ENCODE assay signal across 8 cellular contexts in the genomic region with DNA sequence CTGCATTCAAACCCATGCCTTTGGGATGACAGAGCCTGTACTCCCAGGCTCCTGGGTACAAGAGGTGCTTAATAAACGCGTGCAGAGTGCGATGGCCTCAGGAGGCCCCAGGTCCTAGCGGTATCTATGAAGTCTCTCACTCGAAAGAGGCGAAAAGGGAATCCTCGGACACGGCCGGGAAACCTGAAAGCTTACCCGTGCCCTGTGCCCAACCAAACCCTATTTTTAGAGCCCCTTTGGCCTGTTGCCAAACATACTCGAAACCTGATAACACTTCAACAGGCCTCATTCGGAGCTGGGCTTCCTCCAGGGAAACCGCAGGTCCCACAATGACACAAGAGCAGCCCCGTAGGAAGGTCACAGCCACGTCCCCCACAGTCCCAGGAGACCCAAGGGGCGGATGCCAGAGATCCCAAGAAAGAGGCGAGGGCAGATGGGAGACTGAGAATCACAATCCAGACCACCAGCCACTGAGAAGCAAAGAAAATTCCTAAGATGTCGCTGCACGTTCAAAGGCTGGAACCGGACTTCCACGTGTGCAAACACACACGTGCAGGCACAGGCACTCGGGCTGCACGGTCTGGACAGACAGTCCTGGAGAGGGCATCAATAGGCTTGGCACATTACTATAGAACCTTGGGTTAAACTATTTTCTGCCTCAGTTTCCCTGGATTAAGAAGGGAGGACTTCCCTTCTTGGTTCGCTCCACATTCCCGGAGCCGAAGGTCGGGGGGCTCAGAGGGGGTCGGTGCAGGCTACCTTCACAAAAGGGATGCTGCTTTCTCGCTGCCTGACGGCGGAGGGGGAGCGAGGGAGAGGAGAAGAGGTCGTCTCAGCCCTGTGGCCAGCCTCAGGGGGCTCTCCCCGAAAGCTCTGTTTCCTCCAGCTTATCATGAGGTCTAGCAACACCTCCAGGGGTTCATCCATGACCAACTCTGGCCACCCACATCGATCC. TPM values are rescaled to one million over a fixed set of nuclear protein-coding genes. Genes with fewer than 3 reads are reported as not detected.
A peak's percentile ranks its signal among the peaks of the same experiment; 100 is the strongest.
DNase-seq lines count a peak whose midpoint lies in the region; ATAC-seq and TF ChIP-seq lines count a peak whose summit lies in the region.
"Had no signal": no experiment of that assay in that cellular context is flagged by ENCODE, and none has a peak within 500 bp of the region (broad histone marks: within the 10 kb centered on the region; RNA-seq: fewer than 3 reads in every experiment).

No MANE protein-coding gene starts in this region.

- DNase-seq in NCI-H1092 treated with DMSO at 0.1 percent for 48 hours (lab: John Stamatoyannopoulos, UW) (peak; percentile 66), left lung (peak in 1 of 2 donors; percentile 54), Ammon's horn (ENCODE audit: low spot score) (no peak), AG08396 (ENCODE audit: low spot score) (no peak), progenitor cell of endocrine pancreas (ENCODE audit: low spot score, unreplicated experiment) (no peak)
- peak; percentile 58 for DNase-seq in activated T-cell treated with anti-CD3 and anti-CD28 coated beads, Interleukin-2, amount 50 U/mL, for 24 hours

- peak overlapping the region; percentile 18 for H3K27ac Mint-ChIP-seq in activated T-cell treated with anti-CD3 and anti-CD28 coated beads, Interleukin-2, amount 50 U/mL, for 24 hours
- H3K27ac Mint-ChIP-seq in progenitor cell of endocrine pancreas, result no peak overlapping the region

- ATAC-seq in GM19438 (IDR thresholded peaks at IDR 0.05; ENCODE audit: low read depth, unreplicated experiment), result peak; percentile 61
- peak; percentile 12 for ATAC-seq in left lung

- no peaks in the 10 kb centered on the region for H3K9me3 ChIP-seq in left lung

- H3K27me3 Mint-ChIP-seq in activated T-cell treated with anti-CD3 and anti-CD28 coated beads, Interleukin-2, amount 50 U/mL, for 24 hours, result peaks cover 52% of the 10 kb centered on the region
- peaks cover 16% of the 10 kb centered on the region for H3K27me3 Mint-ChIP-seq in progenitor cell of endocrine pancreas

- H3K27ac ChIP-seq in left lung, result peak overlapping the region; percentile 37 to 39

- TF ChIP-seq CTCF in left lung (IDR thresholded peaks at IDR 0.05) (no peak), progenitor cell of endocrine pancreas (IDR thresholded peaks at IDR 0.05; ENCODE audit: unreplicated experiment) (no peak)

- peaks cover 0 to 100% of the 10 kb centered on the region in 2 donors for H3K27me3 ChIP-seq in left lung

- H3K4me3 Mint-ChIP-seq in activated T-cell treated with anti-CD3 and anti-CD28 coated beads, Interleukin-2, amount 50 U/mL, for 24 hours, result peak overlapping the region; percentile 13
- no peak overlapping the region for H3K4me3 Mint-ChIP-seq in progenitor cell of endocrine pancreas (ENCODE audit: low read depth)

- peaks cover 26 to 84% of the 10 kb centered on the region in 2 donors for H3K4me1 ChIP-seq in left lung

- peaks cover 0 to under 1% of the 10 kb centered on the region in 2 donors for H3K36me3 ChIP-seq in left lung

- H3K4me1 Mint-ChIP-seq in activated T-cell treated with anti-CD3 and anti-CD28 coated beads, Interleukin-2, amount 50 U/mL, for 24 hours (ENCODE audit: low read depth), result peaks cover 72% of the 10 kb centered on the region
- peaks cover 27% of the 10 kb centered on the region for H3K4me1 Mint-ChIP-seq in progenitor cell of endocrine pancreas (ENCODE audit: low read depth)

- no peaks in the 10 kb centered on the region for H3K9me3 Mint-ChIP-seq in activated T-cell treated with anti-CD3 and anti-CD28 coated beads, Interleukin-2, amount 50 U/mL, for 24 hours
- H3K9me3 Mint-ChIP-seq in progenitor cell of endocrine pancreas (ENCODE audit: low read depth), result no peaks in the 10 kb centered on the region

- H3K4me3 ChIP-seq in left lung, result no peak overlapping the region

- H3K36me3 Mint-ChIP-seq in activated T-cell treated with anti-CD3 and anti-CD28 coated beads, Interleukin-2, amount 50 U/mL, for 24 hours (ENCODE audit: low read depth), result no peaks in the 10 kb centered on the region
- H3K36me3 Mint-ChIP-seq in progenitor cell of endocrine pancreas (ENCODE audit: insufficient read depth), result no peaks in the 10 kb centered on the region

- intact Hi-C loops in left lung (cut with DNase I), result no loop called here

RNA-seq across cellular contexts. Expression of a gene that starts 8.2 kb away (rescaled TPM):
- 10 to 100 TPM; 21.9 to 28.2 TPM for total RNA-seq in left lung
- total RNA-seq in progenitor cell of endocrine pancreas, result 6.7 and 7.1 TPM in 2 replicates
- total RNA-seq: NCI-H460 had no signal

Comparison
In these comparisons a context has a peak if more than half of its experiments do, and no peak if none do; other contexts are left out.
1. DNase-seq: peak in NCI-H1092 treated with DMSO at 0.1 percent for 48 hours (single experiment) and activated T-cell treated with anti-CD3 and anti-CD28 coated beads, Interleukin-2, amount 50 U/mL, for 24 hours (single experiment); none in Ammon's horn (single experiment), AG08396 (single experiment) and progenitor cell of endocrine pancreas (single experiment).